Comparison of ENCODE assay signal across 21 cellular contexts in genomic region chr1:57204942-57205787, GRCh38.
DNase-seq lines count a peak whose midpoint lies in the region; ATAC-seq and TF ChIP-seq lines count a peak whose summit lies in the region.
"Had no signal": no experiment of that assay in that cellular context is flagged by ENCODE, and none has a peak within 500 bp of the region (broad histone marks: within the 10 kb centered on the region; RNA-seq: fewer than 3 reads in every experiment).

No MANE protein-coding gene starts in this region.

- peaks cover 2% of the 10 kb centered on the region for H3K27me3 ChIP-seq in NT2/D1 (ENCODE audit: insufficient read depth, insufficient read length)
- H3K27me3 ChIP-seq: esophagus muscularis mucosa, SJSA1, tibial artery had no signal

- ATAC-seq in HG03432 (IDR thresholded peaks at IDR 0.05; ENCODE audit: unreplicated experiment) (no peak), GM21576 (IDR thresholded peaks at IDR 0.05; ENCODE audit: unreplicated experiment) (no peak), HG03520 (IDR thresholded peaks at IDR 0.05; ENCODE audit: unreplicated experiment) (no peak)
- ATAC-seq: stimulated activated naive CD8-positive, alpha-beta T cell treated with anti-CD3 and anti-CD28 coated beads, Interleukin-15, amount 100 ng/mL, for 72 hours had no signal

- H3K9me3 Mint-ChIP-seq in chondrocyte (ENCODE audit: low read depth): peaks cover 3% of the 10 kb centered on the region
- H3K9me3 Mint-ChIP-seq: activated CD4-positive, alpha-beta T cell treated with anti-CD3 and anti-CD28 coated beads, Interleukin-2, amount 10 ng/mL, durations not matched to agents 24 days and 14 days; T-helper 1 cell treated with Interleukin-12 subunit alpha and Interleukin-12 subunit beta and Interleukin-4 antibody, amounts not matched to agents 30 μg/mL and 1 μg/mL, for 36 hours had no signal

- no peak overlapping the region for H3K4me3 Mint-ChIP-seq in chondrocyte (ENCODE audit: unreplicated experiment)
- H3K4me3 Mint-ChIP-seq: activated CD4-positive, alpha-beta T cell treated with anti-CD3 and anti-CD28 coated beads, Interleukin-2, amount 10 ng/mL, durations not matched to agents 24 days and 14 days; activated naive CD8-positive, alpha-beta T cell; stimulated activated naive CD8-positive, alpha-beta T cell treated with anti-CD3 and anti-CD28 coated beads, Interleukin-15, amount 100 ng/mL, for 72 hours; T-helper 1 cell treated with Interleukin-12 subunit alpha and Interleukin-12 subunit beta and Interleukin-4 antibody, amounts not matched to agents 30 μg/mL and 1 μg/mL, for 36 hours had no signal

- no peaks in the 10 kb centered on the region for H3K36me3 Mint-ChIP-seq in chondrocyte (ENCODE audit: low read depth)
- H3K36me3 Mint-ChIP-seq: activated naive CD8-positive, alpha-beta T cell had no signal

- peak; percentile 18 for DNase-seq in GM03348 (ENCODE audit: low spot score)
- peak; percentile 76 for DNase-seq in NT2/D1 (ENCODE audit: low read depth, low spot score)
- no peak for DNase-seq in chondrocyte (ENCODE audit: low spot score)
- peak; percentile 43 for DNase-seq in iPS-NIHi11 (ENCODE audit: low spot score)
- DNase-seq in DMS114 treated with DMSO at 0.1 percent for 48 hours (lab: John Stamatoyannopoulos, UW; ENCODE audit: unreplicated experiment): no peak
- DNase-seq: ACHN; activated CD4-positive, alpha-beta T cell treated with anti-CD3 and anti-CD28 coated beads, Interleukin-2, amount 10 ng/mL, durations not matched to agents 24 days and 14 days; activated T-cell treated with anti-CD3 and anti-CD28 coated beads, Interleukin-2, amount 50 U/mL, for 48 hours; COR-L47; effector CD8-positive, alpha-beta T cell; MV-4-11; NCI-H524 treated with DMSO at 0.1 percent for 48 hours; stimulated activated naive CD8-positive, alpha-beta T cell treated with anti-CD3 and anti-CD28 coated beads, Interleukin-15, amount 100 ng/mL, for 72 hours; tibial artery had no signal

- no peaks in the 10 kb centered on the region for H3K4me1 Mint-ChIP-seq in chondrocyte (ENCODE audit: low read depth)
- H3K4me1 Mint-ChIP-seq: activated CD4-positive, alpha-beta T cell treated with anti-CD3 and anti-CD28 coated beads, Interleukin-2, amount 10 ng/mL, durations not matched to agents 24 days and 14 days; stimulated activated naive CD8-positive, alpha-beta T cell treated with anti-CD3 and anti-CD28 coated beads, Interleukin-15, amount 100 ng/mL, for 72 hours had no signal

- H3K36me3 ChIP-seq in NT2/D1 (ENCODE audit: insufficient read depth, insufficient read length, low read length): no peaks in the 10 kb centered on the region
- H3K36me3 ChIP-seq: esophagus muscularis mucosa, SJSA1, tibial artery had no signal

- H3K27ac Mint-ChIP-seq in chondrocyte (ENCODE audit: unreplicated experiment): peak overlapping the region; percentile 7
- H3K27ac Mint-ChIP-seq: activated CD4-positive, alpha-beta T cell treated with anti-CD3 and anti-CD28 coated beads, Interleukin-2, amount 10 ng/mL, durations not matched to agents 24 days and 14 days; activated naive CD8-positive, alpha-beta T cell; stimulated activated naive CD8-positive, alpha-beta T cell treated with anti-CD3 and anti-CD28 coated beads, Interleukin-15, amount 100 ng/mL, for 72 hours; T-helper 1 cell treated with Interleukin-12 subunit alpha and Interleukin-12 subunit beta and Interleukin-4 antibody, amounts not matched to agents 30 μg/mL and 1 μg/mL, for 36 hours had no signal

- no peaks in the 10 kb centered on the region for H3K4me1 ChIP-seq in NT2/D1 (ENCODE audit: insufficient read depth, insufficient read length)
- H3K4me1 ChIP-seq: esophagus muscularis mucosa, SJSA1, tibial artery had no signal

- TF ChIP-seq CTCF in chondrocyte (IDR thresholded peaks at IDR 0.05): no peak

- no peak overlapping the region for H3K4me3 ChIP-seq in NT2/D1 (ENCODE audit: insufficient read length, low read depth)
- H3K4me3 ChIP-seq: esophagus muscularis mucosa, SJSA1, tibial artery had no signal

- peaks cover 2% of the 10 kb centered on the region for H3K27me3 Mint-ChIP-seq in chondrocyte (ENCODE audit: low read depth)
- H3K27me3 Mint-ChIP-seq: activated CD4-positive, alpha-beta T cell treated with anti-CD3 and anti-CD28 coated beads, Interleukin-2, amount 10 ng/mL, durations not matched to agents 24 days and 14 days; stimulated activated naive CD8-positive, alpha-beta T cell treated with anti-CD3 and anti-CD28 coated beads, Interleukin-15, amount 100 ng/mL, for 72 hours had no signal

- 0 out of 2 replicates have a peak, but pooled peaks cover 7% of the 10 kb centered on the region for H3K9me3 ChIP-seq in NT2/D1 (ENCODE audit: insufficient read depth, low read length)
- H3K9me3 ChIP-seq: esophagus muscularis mucosa, SJSA1, tibial artery had no signal

- no peak overlapping the region for H3K9ac ChIP-seq in NT2/D1 (ENCODE audit: insufficient read length, low read depth)

Comparison
In these comparisons a context has a peak if more than half of its experiments do, and no peak if none do; other contexts are left out.
1. DNase-seq: peak in GM03348 (single experiment), NT2/D1 (single experiment) and iPS-NIHi11 (single experiment); none in chondrocyte (single experiment) and DMS114 treated with DMSO at 0.1 percent for 48 hours (single experiment).